ENCODE assay signal across 32 cellular contexts in the genomic region with DNA sequence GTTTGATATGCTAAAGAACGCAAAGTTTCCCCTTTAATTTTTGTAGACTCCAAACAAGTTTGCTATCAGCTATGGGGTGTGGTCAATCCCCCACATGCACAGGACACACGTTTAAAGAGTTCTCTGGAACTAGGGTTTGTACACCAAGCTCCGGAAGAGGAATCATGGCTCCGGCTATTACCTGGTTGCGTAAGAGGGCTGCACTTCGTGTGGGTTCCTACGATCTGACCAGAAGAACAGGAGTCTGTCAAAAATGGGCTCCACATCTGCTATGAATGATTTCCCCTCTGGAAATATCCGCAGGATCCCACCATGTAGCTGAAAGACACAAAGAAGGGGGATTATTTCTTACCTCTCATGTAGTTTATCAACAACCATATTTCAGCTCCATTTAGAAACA.
"Had no signal": no experiment of that assay in that cellular context is flagged by ENCODE, and none has a peak within 500 bp of the region (broad histone marks: within the 10 kb centered on the region; RNA-seq: fewer than 3 reads in every experiment).

No MANE protein-coding gene starts in this region.

- ATAC-seq: activated CD8-positive, alpha-beta T cell treated with anti-CD3 and anti-CD28 coated beads for 36 hours; activated naive CD8-positive, alpha-beta T cell treated with anti-CD3 and anti-CD28 coated beads, Interleukin-2, amount 50 U/mL, for 24 hours; activated T-cell treated with anti-CD3 and anti-CD28 coated beads, Interleukin-2, amount 50 U/mL, for 4 hours; activated T-cell treated with anti-CD3 and anti-CD28 coated beads, Interleukin-2, amount 50 U/mL, for 72 hours; activated T-helper 17 cell treated with anti-CD3 and anti-CD28 coated beads, Interleukin-2, amount 50 U/mL, for 72 hours had no signal

- H3K27me3 ChIP-seq: ascending aorta, cardiac muscle cell had no signal

- H3K4me3 ChIP-seq: ascending aorta, cardiac muscle cell had no signal

- H3K9me3 ChIP-seq: ascending aorta had no signal

- DNase-seq: activated B cell treated with CpG ODN at 0.5 μM for 24 hours; activated CD4-positive, alpha-beta memory T cell treated with anti-CD3 and anti-CD28 coated beads for 36 hours; activated CD4-positive, alpha-beta T cell treated with anti-CD3 and anti-CD28 coated beads for 4 hours; activated CD4-positive, alpha-beta T cell treated with anti-CD3 and anti-CD28 coated beads, Interleukin-2, amount 10 ng/mL, durations not matched to agents 24 days and 14 days; activated CD4-positive, alpha-beta T cell treated with anti-CD3 and anti-CD28 coated beads, Interleukin-2, amount 50 U/mL, for 1 hour; activated CD4-positive, alpha-beta T cell treated with anti-CD3 and anti-CD28 coated beads, Interleukin-2, amount 50 U/mL, for 4 hours; activated CD4-positive, CD25-positive, alpha-beta regulatory T cell treated with anti-CD3 and anti-CD28 coated beads, Interleukin-2, amount 50 U/mL, for 72 hours; activated CD8-positive, alpha-beta memory T cell treated with anti-CD3 and anti-CD28 coated beads, Interleukin-2, amount 50 U/mL, for 4 hours; activated CD8-positive, alpha-beta T cell treated with anti-CD3 and anti-CD28 coated beads for 36 hours; activated effector memory CD4-positive, alpha-beta T cell treated with anti-CD3 and anti-CD28 coated beads, Interleukin-2, amount 50 U/mL, for 16 hours; activated gamma-delta T cell treated with Interleukin-2 at 50 U/mL for 16 hours; activated naive CD4-positive, alpha-beta T cell treated with anti-CD3 and anti-CD28 coated beads, Interleukin-2, amount 10 ng/mL, durations not matched to agents 7 days and 5 days; activated naive CD4-positive, alpha-beta T cell treated with Interleukin-2 at 50 U/mL for 16 hours; activated naive CD8-positive, alpha-beta T cell treated with anti-CD3 and anti-CD28 coated beads, Interleukin-2, amount 10 ng/mL, durations not matched to agents 7 days and 5 days; activated naive CD8-positive, alpha-beta T cell treated with anti-CD3 and anti-CD28 coated beads, Interleukin-2, amount 50 U/mL, for 24 hours; activated T-cell treated with anti-CD3 and anti-CD28 coated beads for 4 hours; activated T-cell treated with anti-CD3 and anti-CD28 coated beads, Interleukin-2, amount 50 U/mL, for 1 hour; activated T-cell treated with anti-CD3 and anti-CD28 coated beads, Interleukin-2, amount 50 U/mL, for 4 hours; activated T-cell treated with anti-CD3 and anti-CD28 coated beads, Interleukin-2, amount 50 U/mL, for 72 hours; amygdala; anterior cingulate cortex; caudate nucleus; cerebellar nuclear complex; T-helper 1 cell; T-helper 2 cell; T-helper 9 cell had no signal

- H3K27ac ChIP-seq: ascending aorta, cardiac muscle cell, VCaP had no signal

- H3K4me1 ChIP-seq: ascending aorta had no signal

- FAIRE-seq: bronchial epithelial cell, TTC549 had no signal
